ENCODE assay signal across 21 cellular contexts in the genomic region with DNA sequence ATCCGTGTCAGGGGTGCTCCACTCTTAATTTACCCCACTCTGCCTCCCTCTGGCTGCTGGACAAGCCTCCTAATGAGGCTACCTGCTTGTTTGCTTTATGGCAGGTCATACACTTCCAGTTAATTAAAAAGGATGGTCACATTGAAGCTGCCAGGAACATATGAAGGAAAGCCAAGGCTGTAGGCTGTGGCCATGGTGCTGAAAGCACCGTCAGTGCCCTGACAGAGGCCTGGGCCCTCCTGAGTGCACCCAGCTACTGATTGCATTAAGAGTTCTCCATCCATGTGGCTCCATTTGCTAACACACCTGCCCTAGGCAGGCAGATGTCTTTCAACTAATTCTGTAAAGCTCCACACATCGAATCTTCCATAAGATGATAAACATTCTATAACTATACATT.
A peak's percentile ranks its signal among the peaks of the same experiment; 100 is the strongest.
DNase-seq lines count a peak whose midpoint lies in the region; ATAC-seq, FAIRE-seq and TF ChIP-seq lines count a peak whose summit lies in the region.
"Had no signal": no experiment of that assay in that cellular context is flagged by ENCODE, and none has a peak within 500 bp of the region (broad histone marks: within the 10 kb centered on the region; RNA-seq: fewer than 3 reads in every experiment).

No MANE protein-coding gene starts in this region.

- ATAC-seq in HG03521 (IDR thresholded peaks at IDR 0.05; ENCODE audit: unreplicated experiment) (no peak), GM18868 (IDR thresholded peaks at IDR 0.05; ENCODE audit: unreplicated experiment) (no peak)

- TF ChIP-seq CTCF in HEK293 (tag by site-specific recombination; IDR thresholded peaks at IDR 0.05) (no peak), D721Med (IDR thresholded peaks at IDR 0.05; ENCODE audit: insufficient read depth, missing control alignments) (no peak)

- POLR2A ChIA-PET in HEK293 (lab: Yijun Ruan, JAX) = no interaction called here

- H3K36me3 ChIP-seq in HEK293 (ENCODE audit: control insufficient read depth in 2 of 2, insufficient read depth in 1 of 2, low read length in 2 of 2) = peaks cover 11 to 35% of the 10 kb centered on the region in 2 experiments
- H3K36me3 ChIP-seq: BLaER1 had no signal

- CTCF ChIA-PET in HEK293 (lab: Yijun Ruan, JAX) = interaction anchor here (0.6 to 1.6 kb wide), 2 partner anchors 102 to 223 kb away, joined by 3 to 4 read pairs; no protein-coding TSS in a partner anchor

- FAIRE-seq in D721Med (lab: Jason Lieb, UNC) = no peak
- FAIRE-seq: HTR-8/SVneo had no signal

- no peak overlapping the region for H3K27ac ChIP-seq in HEK293 (ENCODE audit: extremely low read depth, low read depth, low read length)
- H3K27ac ChIP-seq: BLaER1, GM23248 had no signal

- peaks cover 4% of the 10 kb centered on the region for H3K9me3 ChIP-seq in HEK293 (ENCODE audit: control insufficient read depth, insufficient read depth, low read depth, low read length)
- H3K9me3 ChIP-seq: SK-N-SH had no signal

- no peak overlapping the region for H3K4me3 ChIP-seq in HEK293 (ENCODE audit: low read depth, low read length)
- H3K4me3 ChIP-seq: BLaER1, GM23248 had no signal

- peak; percentile 81 for DNase-seq in NCI-H1092 treated with DMSO at 0.1 percent for 48 hours (lab: John Stamatoyannopoulos, UW)
- peak; percentile 37 for DNase-seq in SK-N-DZ (ENCODE audit: low spot score)
- peak; percentile 33 for DNase-seq in iPS-NIHi11 (ENCODE audit: low spot score)
- no peak for DNase-seq in D721Med (ENCODE audit: insufficient read length, low spot score)
- DNase-seq: CD4-positive, alpha-beta T cell; COR-L47; DMS 273 treated with DMSO at 0.1 percent for 48 hours; DMS79 treated with DMSO at 0.1 percent for 48 hours; GM23248; HCEC 1CT; NCI-H1694 treated with DMSO at 0.1 percent for 48 hours; NCI-H2107; NCI-H526 treated with DMSO at 0.1 percent for 48 hours; OCI-M1; SHP77 treated with DMSO at 0.1 percent for 48 hours; SK-N-SH had no signal

- H3K4me1 ChIP-seq in HEK293 (ENCODE audit: control insufficient read depth, insufficient read depth, low read length) = no peaks in the 10 kb centered on the region
- H3K4me1 ChIP-seq: BLaER1 had no signal

TF ChIP-seq in HEK293, 187 proteins besides CTCF, POLR2A, EP300 and RAD21:
- TF ChIP-seq, protein P1, sequence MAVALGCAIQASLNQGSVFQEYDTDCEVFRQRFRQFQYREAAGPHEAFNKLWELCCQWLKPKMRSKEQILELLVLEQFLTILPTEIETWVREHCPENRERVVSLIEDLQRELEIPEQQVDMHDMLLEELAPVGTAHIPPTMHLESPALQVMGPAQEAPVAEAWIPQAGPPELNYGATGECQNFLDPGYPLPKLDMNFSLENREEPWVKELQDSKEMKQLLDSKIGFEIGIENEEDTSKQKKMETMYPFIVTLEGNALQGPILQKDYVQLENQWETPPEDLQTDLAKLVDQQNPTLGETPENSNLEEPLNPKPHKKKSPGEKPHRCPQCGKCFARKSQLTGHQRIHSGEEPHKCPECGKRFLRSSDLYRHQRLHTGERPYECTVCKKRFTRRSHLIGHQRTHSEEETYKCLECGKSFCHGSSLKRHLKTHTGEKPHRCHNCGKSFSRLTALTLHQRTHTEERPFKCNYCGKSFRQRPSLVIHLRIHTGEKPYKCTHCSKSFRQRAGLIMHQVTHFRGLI (tag by site-specific recombination; IDR thresholded peaks at IDR 0.05) = no peak
- peak; percentile 87 for TF ChIP-seq REST (tag by site-specific recombination; IDR thresholded peaks at IDR 0.05)
